In the genomic region with DNA sequence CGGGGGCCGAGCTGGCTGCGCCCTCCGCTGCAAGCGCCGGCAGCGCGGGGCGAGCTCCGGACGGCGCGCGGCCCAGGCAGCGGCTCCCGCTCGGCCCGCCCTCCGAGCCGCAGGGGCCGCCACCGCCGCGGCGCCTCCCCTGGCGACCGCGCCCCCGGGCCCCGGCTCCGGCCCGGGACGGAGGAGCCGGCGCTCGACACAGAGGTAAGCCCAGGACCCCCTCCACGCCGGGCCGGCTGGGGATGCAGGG, we compare ENCODE assay signal across 8 cellular contexts.
A peak's percentile ranks its signal among the peaks of the same experiment; 100 is the strongest.
DNase-seq lines count a peak whose midpoint lies in the region; ATAC-seq and TF ChIP-seq lines count a peak whose summit lies in the region.

No MANE protein-coding gene starts in this region.

- peaks cover 57% of the 10 kb centered on the region for H3K4me1 Mint-ChIP-seq in nephron

- peak; percentile 56 for ATAC-seq in GM19397 (IDR thresholded peaks at IDR 0.05; ENCODE audit: unreplicated experiment)
- ATAC-seq in HG03342 (IDR thresholded peaks at IDR 0.05; ENCODE audit: unreplicated experiment) = peak; percentile 47

- H3K9me3 Mint-ChIP-seq in nephron = no peaks in the 10 kb centered on the region

- peak overlapping the region in 2 of 3 experiments; percentile 96 to 98 for H3K27ac Mint-ChIP-seq in nephron

- TF ChIP-seq CTCF in choroid plexus epithelial cell (conservative IDR thresholded peaks at IDR 0.05; ENCODE audit: low read depth, low read length) (no peak), nephron (IDR thresholded peaks at IDR 0.05; ENCODE audit: unreplicated experiment in 3 of 3) (no peak)

- H3K27me3 ChIP-seq in BLaER1 = no peaks in the 10 kb centered on the region

- peak overlapping the region; percentile 90 for H3K4me2 ChIP-seq in BLaER1

- H3K4me1 ChIP-seq in BLaER1 = peaks cover 33% of the 10 kb centered on the region

- H4K20me1 ChIP-seq in BLaER1 = no peaks in the 10 kb centered on the region

- no peaks in the 10 kb centered on the region for H3K9me3 ChIP-seq in BLaER1

- H3K27ac ChIP-seq in BLaER1 = peak overlapping the region; percentile 81

- H3K4me3 ChIP-seq in BLaER1 (peak overlapping the region; percentile 87), choroid plexus epithelial cell (ENCODE audit: low read depth, low read length) (peak overlapping the region; percentile 76)

- no peak overlapping the region for H3K4me3 Mint-ChIP-seq in nephron

- H3K27me3 Mint-ChIP-seq in nephron (ENCODE audit: low read depth) = no peaks in the 10 kb centered on the region

- no peaks in the 10 kb centered on the region for H3K36me3 ChIP-seq in BLaER1

- H3K36me3 Mint-ChIP-seq in nephron (ENCODE audit: low read depth) = peaks cover 4% of the 10 kb centered on the region

- H3K9ac ChIP-seq in BLaER1 = peak overlapping the region; percentile 86

- DNase-seq in choroid plexus epithelial cell (ENCODE audit: low read depth) (no peak), epidermal melanocyte (ENCODE audit: insufficient read length, low spot score) (no peak), NCI-H510A treated with DMSO at 0.1 percent for 48 hours (lab: John Stamatoyannopoulos, UW) (no peak), AG08395 (ENCODE audit: low spot score) (no peak)
